In the genomic region with DNA sequence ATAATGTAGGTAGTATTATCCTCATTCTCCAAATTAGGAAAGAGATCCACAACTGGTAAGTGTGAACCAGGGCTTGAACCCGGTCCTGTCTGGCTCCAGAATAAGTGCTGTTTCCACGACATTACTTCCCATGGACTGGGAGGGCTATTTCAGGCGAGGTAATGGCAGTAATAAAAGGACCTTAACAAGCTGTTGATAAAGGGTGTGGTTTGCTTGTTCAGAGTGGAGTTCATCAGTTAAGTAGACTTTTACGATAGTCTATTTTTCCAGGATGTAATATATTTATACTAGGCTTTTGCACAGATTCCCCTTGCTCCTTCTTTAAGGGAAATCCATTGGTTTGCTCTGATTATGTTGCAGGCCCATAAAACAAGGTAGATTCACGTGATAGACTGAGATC, we compare ENCODE assay signal across 17 cellular contexts.
DNase-seq lines count a peak whose midpoint lies in the region; ATAC-seq and TF ChIP-seq lines count a peak whose summit lies in the region.
"Had no signal": no experiment of that assay in that cellular context is flagged by ENCODE, and none has a peak within 500 bp of the region (broad histone marks: within the 10 kb centered on the region; RNA-seq: fewer than 3 reads in every experiment).

No MANE protein-coding gene starts in this region.

- H3K4me2 ChIP-seq in PC-3 (ENCODE audit: low read length): no peak overlapping the region

- H3K36me3 ChIP-seq in cardiac muscle cell: no peaks in the 10 kb centered on the region
- no peaks in the 10 kb centered on the region for H3K36me3 ChIP-seq in PC-3 (ENCODE audit: low read depth, low read length)

- ATAC-seq in PC-3 (peak; percentile 22), left colon (peak; percentile 85), HG03469 (IDR thresholded peaks at IDR 0.05; ENCODE audit: unreplicated experiment) (no peak)
- ATAC-seq: K562 had no signal

- no peak overlapping the region for H3K9ac ChIP-seq in PC-3 (ENCODE audit: low read length)

- peaks cover 39% of the 10 kb centered on the region for H3K4me1 ChIP-seq in cardiac muscle cell (ENCODE audit: low read depth)
- no peaks in the 10 kb centered on the region for H3K4me1 ChIP-seq in PC-3 (ENCODE audit: insufficient read depth, low read length)

- no peak overlapping the region for H2AFZ ChIP-seq in PC-3 (ENCODE audit: low read length)

- no peak for TF ChIP-seq CTCF in cardiac muscle cell (IDR thresholded peaks at IDR 0.05; ENCODE audit: low read depth, low read length)
- no peak for TF ChIP-seq CTCF in PC-3 (conservative IDR thresholded peaks at IDR 0.05; ENCODE audit: low read depth, low read length)

- intact Hi-C loops in cardiac septum (cut with DNase I): no loop called here
- intact Hi-C loops in PC-3 (cut with micrococcal nuclease): no loop called here
- intact Hi-C loops in left colon (cut with DNase I, micrococcal nuclease): no loop called here

- H3K9me2 ChIP-seq in PC-3 (replicated peaks; ENCODE audit: low read length): no peaks in the 10 kb centered on the region

- DNase-seq in cardiac muscle cell (ENCODE audit: low read depth in 1 of 2, low spot score in 1 of 2): no peak
- no peak for DNase-seq in cardiac septum (ENCODE audit: low spot score)
- DNase-seq in PC-3: no peak
- DNase-seq in left colon: no peak
- DNase-seq in AG08396 (ENCODE audit: low spot score): no peak
- DNase-seq in HT-29 (ENCODE audit: low spot score): no peak
- DNase-seq: ACHN; AML-193; Caco-2; CD4-positive, alpha-beta T cell; DMS79 treated with DMSO at 0.1 percent for 48 hours; GF-D8; H9; IMR-90 had no signal

- no peaks in the 10 kb centered on the region for H3K27me3 ChIP-seq in cardiac muscle cell
- peaks cover 32% of the 10 kb centered on the region for H3K27me3 ChIP-seq in PC-3 (ENCODE audit: low read length)

- CTCF ChIA-PET in PC-3 (lab: Charles Lee): no interaction called here

- no TSS peak for BruUV-seq in PC-3 (replicated peaks; lab: Mats Ljungman, UMichigan)

- H4K20me1 ChIP-seq in PC-3 (ENCODE audit: low read length): no peaks in the 10 kb centered on the region

- H3K9me3 ChIP-seq in cardiac muscle cell (ENCODE audit: low read depth) (no peaks in the 10 kb centered on the region), PC-3 (ENCODE audit: low read length) (no peaks in the 10 kb centered on the region)
- H3K9me3 ChIP-seq: Caco-2 had no signal

- H3K79me2 ChIP-seq in PC-3 (ENCODE audit: low read length): no peaks in the 10 kb centered on the region

- H3K4me3 ChIP-seq in cardiac muscle cell (no peak overlapping the region), PC-3 (ENCODE audit: low read length) (no peak overlapping the region)
- H3K4me3 ChIP-seq: K562 had no signal

- H3F3A ChIP-seq in PC-3 (ENCODE audit: low read length, unreplicated experiment): no peaks in the 10 kb centered on the region

- POLR2A ChIA-PET in PC-3 (lab: Charles Lee; ENCODE audit: unreplicated experiment): no interaction called here

- H3K27ac ChIP-seq in cardiac muscle cell: peak overlapping the region; percentile 81
- H3K27ac ChIP-seq in PC-3 (ENCODE audit: low read length): no peak overlapping the region
- H3K27ac ChIP-seq: C4-2B had no signal
